ENCODE assay signal across 36 cellular contexts in the genomic region with DNA sequence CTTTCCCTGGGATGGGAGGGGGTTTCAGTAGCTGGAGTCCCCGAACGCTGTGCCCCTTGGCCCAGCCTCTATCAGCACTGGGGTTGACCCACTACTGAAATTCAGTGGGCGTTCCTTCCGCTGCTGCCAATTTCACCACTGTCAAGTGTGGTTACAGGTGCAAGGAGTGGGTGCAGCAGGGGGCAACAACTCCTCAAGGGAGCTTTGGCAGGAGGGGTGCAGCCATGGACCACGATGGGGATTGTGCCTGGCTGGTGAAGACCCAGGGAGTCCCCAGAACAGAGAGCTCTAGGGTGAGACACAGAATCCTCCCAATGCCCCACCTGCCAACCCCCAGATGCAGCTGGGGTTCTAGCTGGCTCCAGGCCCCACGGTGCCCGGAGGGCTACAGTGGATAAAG.
"Had no signal": no experiment of that assay in that cellular context is flagged by ENCODE, and none has a peak within 500 bp of the region (broad histone marks: within the 10 kb centered on the region; RNA-seq: fewer than 3 reads in every experiment).

No MANE protein-coding gene starts in this region.

- H3K4me3 ChIP-seq: adrenal gland, ascending aorta, cardiac muscle cell had no signal

- ATAC-seq: activated CD8-positive, alpha-beta T cell treated with anti-CD3 and anti-CD28 coated beads for 36 hours; activated naive CD4-positive, alpha-beta T cell treated with anti-CD3 and anti-CD28 coated beads, Interleukin-2, amount 50 U/mL, for 72 hours; activated T-cell treated with anti-CD3 and anti-CD28 coated beads, Interleukin-2, amount 50 U/mL, for 4 hours; activated T-cell treated with anti-CD3 and anti-CD28 coated beads, Interleukin-2, amount 50 U/mL, for 72 hours; activated T-helper 17 cell treated with anti-CD3 and anti-CD28 coated beads, Interleukin-2, amount 50 U/mL, for 72 hours had no signal

- H3K27me3 Mint-ChIP-seq: activated CD4-positive, alpha-beta memory T cell treated with anti-CD3 and anti-CD28 coated beads for 36 hours; activated CD8-positive, alpha-beta T cell treated with anti-CD3 and anti-CD28 coated beads for 36 hours; activated naive CD8-positive, alpha-beta T cell treated with anti-CD3 and anti-CD28 coated beads for 36 hours had no signal

- H3K9me3 Mint-ChIP-seq: activated B cell treated with CpG ODN at 0.5 μM for 24 hours; activated CD4-positive, alpha-beta memory T cell treated with anti-CD3 and anti-CD28 coated beads for 36 hours; activated CD4-positive, alpha-beta T cell treated with anti-CD3 and anti-CD28 coated beads, Interleukin-2, amount 10 ng/mL, durations not matched to agents 24 days and 14 days; activated CD8-positive, alpha-beta T cell treated with anti-CD3 and anti-CD28 coated beads for 36 hours; activated naive CD4-positive, alpha-beta T cell treated with anti-CD3 and anti-CD28 coated beads for 36 hours; activated naive CD4-positive, alpha-beta T cell treated with anti-CD3 and anti-CD28 coated beads, Interleukin-2, amount 50 U/mL, for 72 hours; activated naive CD8-positive, alpha-beta T cell treated with anti-CD3 and anti-CD28 coated beads for 36 hours; activated T-cell treated with anti-CD3 and anti-CD28 coated beads, Interleukin-2, amount 50 U/mL, for 4 hours; activated T-cell treated with anti-CD3 and anti-CD28 coated beads, Interleukin-2, amount 50 U/mL, for 72 hours; activated T-helper 1 cell treated with anti-CD3 and anti-CD28 coated beads, Interleukin-12 subunit alpha, Interleukin-12 subunit beta, Interleukin-2, Interleukin-4 antibody, amounts not matched to agents 30 ng/mL and 10 ng/mL and 1 ng/mL, durations not matched to agents 14 hours and 24 hours and 36 hours; activated T-helper 17 cell treated with anti-CD3 and anti-CD28 coated beads, Interleukin-2, amount 50 U/mL, for 72 hours; central memory CD8-positive, alpha-beta T cell; T-helper 1 cell treated with Interleukin-12 subunit alpha and Interleukin-12 subunit beta and Interleukin-4 antibody, amounts not matched to agents 30 μg/mL and 1 μg/mL, for 36 hours; T-helper 2 cell treated with Interferon-gamma antibody and Interleukin-4, amounts not matched to agents 5 μg/mL and 100 μg/mL, for 36 hours had no signal

- DNase-seq: activated B cell treated with CpG ODN at 0.5 μM for 24 hours; activated CD4-positive, alpha-beta memory T cell treated with anti-CD3 and anti-CD28 coated beads for 36 hours; activated CD4-positive, alpha-beta T cell treated with anti-CD3 and anti-CD28 coated beads for 4 hours; activated CD4-positive, alpha-beta T cell treated with anti-CD3 and anti-CD28 coated beads, Interleukin-2, amount 10 ng/mL, durations not matched to agents 24 days and 14 days; activated CD4-positive, alpha-beta T cell treated with anti-CD3 and anti-CD28 coated beads, Interleukin-2, amount 50 U/mL, for 1 hour; activated CD4-positive, alpha-beta T cell treated with anti-CD3 and anti-CD28 coated beads, Interleukin-2, amount 50 U/mL, for 4 hours; activated CD4-positive, CD25-positive, alpha-beta regulatory T cell treated with anti-CD3 and anti-CD28 coated beads, Interleukin-2, amount 50 U/mL, for 72 hours; activated CD8-positive, alpha-beta memory T cell treated with anti-CD3 and anti-CD28 coated beads, Interleukin-2, amount 50 U/mL, for 4 hours; activated CD8-positive, alpha-beta T cell treated with anti-CD3 and anti-CD28 coated beads for 36 hours; activated effector memory CD4-positive, alpha-beta T cell treated with anti-CD3 and anti-CD28 coated beads, Interleukin-2, amount 50 U/mL, for 16 hours; activated gamma-delta T cell treated with Interleukin-2 at 50 U/mL for 16 hours; activated naive CD4-positive, alpha-beta T cell; activated naive CD4-positive, alpha-beta T cell treated with anti-CD3 and anti-CD28 coated beads for 36 hours; activated naive CD4-positive, alpha-beta T cell treated with anti-CD3 and anti-CD28 coated beads, Interleukin-2, amount 50 U/mL, for 16 hours; activated naive CD8-positive, alpha-beta T cell treated with anti-CD3 and anti-CD28 coated beads for 36 hours; activated T-cell treated with anti-CD3 and anti-CD28 coated beads for 4 hours; activated T-cell treated with anti-CD3 and anti-CD28 coated beads, Interleukin-2, amount 50 U/mL, for 1 hour; activated T-cell treated with anti-CD3 and anti-CD28 coated beads, Interleukin-2, amount 50 U/mL, for 4 hours; activated T-cell treated with anti-CD3 and anti-CD28 coated beads, Interleukin-2, amount 50 U/mL, for 72 hours; adrenal gland; amniotic stem cell; caudate nucleus; cerebellar nuclear complex; T-helper 1 cell; T-helper 2 cell; T-helper 9 cell had no signal

- H3K4me3 Mint-ChIP-seq: activated B cell treated with CpG ODN at 0.5 μM for 24 hours; activated CD4-positive, alpha-beta memory T cell treated with anti-CD3 and anti-CD28 coated beads for 36 hours; activated CD4-positive, alpha-beta T cell treated with anti-CD3 and anti-CD28 coated beads, Interleukin-2, amount 10 ng/mL, durations not matched to agents 24 days and 14 days; activated CD8-positive, alpha-beta T cell treated with anti-CD3 and anti-CD28 coated beads for 36 hours; activated naive CD4-positive, alpha-beta T cell treated with anti-CD3 and anti-CD28 coated beads for 36 hours; activated naive CD8-positive, alpha-beta T cell treated with anti-CD3 and anti-CD28 coated beads for 36 hours; activated T-cell treated with anti-CD3 and anti-CD28 coated beads, Interleukin-2, amount 50 U/mL, for 4 hours; activated T-cell treated with anti-CD3 and anti-CD28 coated beads, Interleukin-2, amount 50 U/mL, for 72 hours; activated T-helper 1 cell treated with anti-CD3 and anti-CD28 coated beads, Interleukin-12 subunit alpha, Interleukin-12 subunit beta, Interleukin-2, Interleukin-4 antibody, amounts not matched to agents 30 ng/mL and 10 ng/mL and 1 ng/mL, durations not matched to agents 14 hours and 24 hours and 36 hours; activated T-helper 17 cell treated with anti-CD3 and anti-CD28 coated beads, Interleukin-2, amount 50 U/mL, for 72 hours; brain; central memory CD8-positive, alpha-beta T cell; T-helper 1 cell treated with Interleukin-12 subunit alpha and Interleukin-12 subunit beta and Interleukin-4 antibody, amounts not matched to agents 30 μg/mL and 1 μg/mL, for 36 hours; T-helper 2 cell treated with Interferon-gamma antibody and Interleukin-4, amounts not matched to agents 5 μg/mL and 100 μg/mL, for 36 hours had no signal

- H3K36me3 Mint-ChIP-seq: activated CD4-positive, alpha-beta memory T cell treated with anti-CD3 and anti-CD28 coated beads for 36 hours; activated naive CD4-positive, alpha-beta T cell treated with anti-CD3 and anti-CD28 coated beads, Interleukin-2, amount 50 U/mL, for 72 hours; activated naive CD8-positive, alpha-beta T cell treated with anti-CD3 and anti-CD28 coated beads for 36 hours; brain had no signal

- H3K9me3 ChIP-seq: adrenal gland, ascending aorta had no signal

- H3K4me1 Mint-ChIP-seq: activated B cell treated with CpG ODN at 0.5 μM for 24 hours; activated CD4-positive, alpha-beta T cell treated with anti-CD3 and anti-CD28 coated beads, Interleukin-2, amount 10 ng/mL, durations not matched to agents 24 days and 14 days; activated naive CD8-positive, alpha-beta T cell treated with anti-CD3 and anti-CD28 coated beads for 36 hours; central memory CD8-positive, alpha-beta T cell had no signal

- H3K27ac ChIP-seq: adrenal gland, ascending aorta, cardiac muscle cell, VCaP had no signal

- H3K27ac Mint-ChIP-seq: activated B cell treated with CpG ODN at 0.5 μM for 24 hours; activated CD4-positive, alpha-beta memory T cell treated with anti-CD3 and anti-CD28 coated beads for 36 hours; activated CD4-positive, alpha-beta T cell treated with anti-CD3 and anti-CD28 coated beads, Interleukin-2, amount 10 ng/mL, durations not matched to agents 24 days and 14 days; activated CD8-positive, alpha-beta T cell treated with anti-CD3 and anti-CD28 coated beads for 36 hours; activated naive CD4-positive, alpha-beta T cell treated with anti-CD3 and anti-CD28 coated beads for 36 hours; activated naive CD4-positive, alpha-beta T cell treated with anti-CD3 and anti-CD28 coated beads, Interleukin-2, amount 50 U/mL, for 72 hours; activated naive CD8-positive, alpha-beta T cell treated with anti-CD3 and anti-CD28 coated beads for 36 hours; activated T-cell treated with anti-CD3 and anti-CD28 coated beads, Interleukin-2, amount 50 U/mL, for 72 hours; activated T-helper 1 cell treated with anti-CD3 and anti-CD28 coated beads, Interleukin-12 subunit alpha, Interleukin-12 subunit beta, Interleukin-2, Interleukin-4 antibody, amounts not matched to agents 30 ng/mL and 10 ng/mL and 1 ng/mL, durations not matched to agents 14 hours and 24 hours and 36 hours; activated T-helper 17 cell treated with anti-CD3 and anti-CD28 coated beads, Interleukin-2, amount 50 U/mL, for 72 hours; T-helper 1 cell treated with Interleukin-12 subunit alpha and Interleukin-12 subunit beta and Interleukin-4 antibody, amounts not matched to agents 30 μg/mL and 1 μg/mL, for 36 hours; T-helper 2 cell treated with Interferon-gamma antibody and Interleukin-4, amounts not matched to agents 5 μg/mL and 100 μg/mL, for 36 hours had no signal

- H3K27me3 ChIP-seq: adrenal gland, ascending aorta, cardiac muscle cell had no signal

- H3K36me3 ChIP-seq: adrenal gland, ascending aorta, cardiac muscle cell had no signal
